ENCODE assay signal across 8 cellular contexts in genomic region chr4:153466637-153467153, GRCh38. TPM values are rescaled to one million over a fixed set of nuclear protein-coding genes. Genes with fewer than 3 reads are reported as not detected.
DNase-seq lines count a peak whose midpoint lies in the region; ATAC-seq and TF ChIP-seq lines count a peak whose summit lies in the region.

No MANE protein-coding gene starts in this region.

- H3K36me3 ChIP-seq in Karpas-422 (ENCODE audit: insufficient read depth, low read length) (peaks cover 15% of the 10 kb centered on the region), kidney epithelial cell (ENCODE audit: control insufficient read depth, insufficient read depth, low read length) (peaks cover 1% of the 10 kb centered on the region), testis (ENCODE audit: low read depth, missing control alignments) (no peaks in the 10 kb centered on the region)

- peaks cover 64% of the 10 kb centered on the region for H3K4me1 ChIP-seq in Karpas-422 (ENCODE audit: low read length)
- peaks cover 4% of the 10 kb centered on the region for H3K4me1 ChIP-seq in testis

- POLR2A ChIA-PET in CD4-positive, alpha-beta T cell (lab: Charles Lee): interaction anchor here (0.7 to 21.1 kb wide), 25 partner anchors 8 to 121 kb away, joined by 3 to 434 read pairs (median 10); no protein-coding TSS in a partner anchor

- no peak for TF ChIP-seq POLR2A in testis (IDR thresholded peaks at IDR 0.05)

- intact Hi-C loops in CD4-positive, alpha-beta T cell (cut with DNase I, micrococcal nuclease): loop anchor here (1.0 to 10.0 kb wide), 5 partner anchors 40 to 122 kb away; partner anchors contain the start of gene MND1 (in 1 of the 2)
- intact Hi-C loops in testis (cut with DNase I; ENCODE audit: low total_unique reads): no loop called here

- peak overlapping the region; percentile 88 for H3K4me2 ChIP-seq in Karpas-422 (ENCODE audit: low read depth, low read length, poor library complexity, severe bottlenecking)

- H3K79me2 ChIP-seq in Karpas-422 (ENCODE audit: low read length): peaks cover 27% of the 10 kb centered on the region

- peaks cover 54% of the 10 kb centered on the region for H3K36me3 Mint-ChIP-seq in CD4-positive, alpha-beta T cell (ENCODE audit: low read depth)

- ATAC-seq in CD4-positive, alpha-beta T cell (ENCODE audit: poor library complexity): peak; percentile 9
- peak; percentile 4 for ATAC-seq in GM21390 (IDR thresholded peaks at IDR 0.05; ENCODE audit: unreplicated experiment)

- peak overlapping the region; percentile 83 for H3K9ac ChIP-seq in Karpas-422 (ENCODE audit: low read length)

- H3K4me3 Mint-ChIP-seq in CD4-positive, alpha-beta T cell: peak overlapping the region; percentile 98

- H4K20me1 ChIP-seq in Karpas-422 (ENCODE audit: insufficient read depth, low read depth, low read length): peaks cover 37% of the 10 kb centered on the region

- in situ Hi-C loops in astrocyte of the cerebellum (cut with HindIII; ENCODE audit: low sequenced_read_pairs): no loop called here

- H3K9me3 ChIP-seq in CD4-positive, alpha-beta T cell (ENCODE audit: control insufficient read depth, low read length): no peaks in the 10 kb centered on the region
- no peaks in the 10 kb centered on the region for H3K9me3 ChIP-seq in Karpas-422 (ENCODE audit: low read length)
- no peaks in the 10 kb centered on the region for H3K9me3 ChIP-seq in testis

- peak overlapping the region; percentile 76 for H2AFZ ChIP-seq in Karpas-422 (ENCODE audit: low read length)

- H3K9me3 Mint-ChIP-seq in CD4-positive, alpha-beta T cell: no peaks in the 10 kb centered on the region

- H3K27ac ChIP-seq in CD4-positive, alpha-beta T cell (ENCODE audit: low read depth, low read length): peak overlapping the region; percentile 87
- H3K27ac ChIP-seq in Karpas-422 (ENCODE audit: low read length): peak overlapping the region; percentile 88
- H3K27ac ChIP-seq in testis: peak overlapping the region; percentile 60 to 80

- H3K4me3 ChIP-seq in Karpas-422 (ENCODE audit: low read length) (peak overlapping the region; percentile 77), astrocyte of the cerebellum (ENCODE audit: low read depth, low read length) (peak overlapping the region; percentile 87), kidney epithelial cell (ENCODE audit: low read depth, low read length) (peak overlapping the region; percentile 87), testis (peak overlapping the region; percentile 79 to 80)

- no peaks in the 10 kb centered on the region for H3K27me3 Mint-ChIP-seq in CD4-positive, alpha-beta T cell

- H3K27me3 ChIP-seq in CD4-positive, alpha-beta T cell (ENCODE audit: control insufficient read depth, insufficient read depth, low read length): no peaks in the 10 kb centered on the region
- H3K27me3 ChIP-seq in Karpas-422 (ENCODE audit: low read length) (no peaks in the 10 kb centered on the region), kidney epithelial cell (ENCODE audit: control insufficient read depth, insufficient read depth, low read length) (no peaks in the 10 kb centered on the region), testis (no peaks in the 10 kb centered on the region)

- WGBS in testis, 2 donors: 0 to 1% methylated on average over 20 to 48 of the region's 48 CpGs

- H3K4me1 Mint-ChIP-seq in CD4-positive, alpha-beta T cell (ENCODE audit: low read depth): peaks cover 56% of the 10 kb centered on the region

- peak overlapping the region; percentile 95 for H3K27ac Mint-ChIP-seq in CD4-positive, alpha-beta T cell

- no peak for TF ChIP-seq CTCF in CD4-positive, alpha-beta T cell (IDR thresholded peaks at IDR 0.05)
- no peak for TF ChIP-seq CTCF in astrocyte of the cerebellum (IDR thresholded peaks at IDR 0.05; ENCODE audit: low read depth, low read length, missing control alignments)
- no peak for TF ChIP-seq CTCF in kidney epithelial cell (IDR thresholded peaks at IDR 0.05; ENCODE audit: insufficient read depth, low read length, poor library complexity, severe bottlenecking)
- no peak for TF ChIP-seq CTCF in testis (IDR thresholded peaks at IDR 0.05)

- DNase-seq in CD4-positive, alpha-beta T cell: peak in 3 of 10 experiments; percentile 13 to 21 (median 16)
- DNase-seq in Karpas-422 (peak; percentile 78), astrocyte of the cerebellum (ENCODE audit: low read depth) (no peak), kidney epithelial cell (ENCODE audit: low read depth) (no peak), testis (no peak), cerebellar nuclear complex (lab: John Stamatoyannopoulos, UW) (no peak), glomerular visceral epithelial cell (ENCODE audit: extremely low spot score) (no peak)

- H3K9me2 ChIP-seq in Karpas-422 (replicated peaks; ENCODE audit: insufficient read depth, low read length): no peaks in the 10 kb centered on the region

- CTCF ChIA-PET in CD4-positive, alpha-beta T cell (lab: Charles Lee): interaction anchor here (0.7 to 6.4 kb wide), 16 partner anchors 10 to 687 kb away, joined by 3 to 33 read pairs (median 5); partner anchors contain the start of genes ARFIP1 and TIGD4

RNA-seq across cellular contexts. Expression of gene TMEM131L, which starts 0.5 kb away (rescaled TPM):
- 100 to 1,000 TPM; 101 to 106 TPM for total RNA-seq in CD4-positive, alpha-beta T cell
- 28.0 and 54.8 TPM in 2 replicates for total RNA-seq in Karpas-422 (2014; rRNA removed; shearing (Covaris generic); ENCODE audit: low replicate concordance)
- total RNA-seq in kidney epithelial cell (7.2 and 7.6 TPM in 2 replicates), testis (10 to 100 TPM; 12.6 to 15.0 TPM)
- polyA plus RNA-seq in testis (ENCODE audit: insufficient read depth, low read depth, low replicate concordance): 9.1 TPM
